Comparison of ENCODE assay signal across 9 cellular contexts in the genomic region with DNA sequence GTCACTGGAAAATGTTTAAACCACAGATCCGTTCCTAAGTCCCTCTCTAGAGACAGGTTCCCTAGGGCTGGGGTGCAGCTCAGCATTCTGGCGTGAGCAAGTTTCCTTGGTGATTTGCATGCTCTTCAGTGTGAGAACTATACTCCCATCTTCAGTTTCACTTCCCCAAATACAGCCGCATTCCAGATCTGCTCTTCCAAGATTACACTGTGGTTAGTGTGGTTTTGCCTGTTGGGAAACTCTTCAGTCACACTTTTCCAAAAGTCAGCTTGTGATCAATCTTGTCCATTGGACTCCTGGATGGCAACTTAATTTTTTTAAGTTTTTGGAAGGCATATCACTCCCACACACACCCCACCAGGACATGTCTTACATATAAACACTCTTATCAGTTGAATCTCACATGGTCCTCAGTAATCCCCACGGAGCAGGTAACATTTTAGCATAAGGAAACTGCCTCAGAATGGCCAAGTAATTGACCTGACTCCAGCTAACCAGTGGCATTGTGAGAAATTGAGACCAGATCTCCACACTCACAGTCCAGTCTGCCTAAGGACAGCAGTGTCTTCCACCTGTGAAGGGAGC. TPM values are rescaled to one million over a fixed set of nuclear protein-coding genes. Genes with fewer than 3 reads are reported as not detected.
DNase-seq lines count a peak whose midpoint lies in the region; ATAC-seq and TF ChIP-seq lines count a peak whose summit lies in the region.
"Had no signal": no experiment of that assay in that cellular context is flagged by ENCODE, and none has a peak within 500 bp of the region (broad histone marks: within the 10 kb centered on the region; RNA-seq: fewer than 3 reads in every experiment).

No MANE protein-coding gene starts in this region.

- no peak overlapping the region for H3K27ac ChIP-seq in mammary epithelial cell (ENCODE audit: insufficient read depth, low read depth, low read length)

- no peaks in the 10 kb centered on the region for H3K9me3 Mint-ChIP-seq in Calu3 (ENCODE audit: low read depth, unreplicated experiment)
- H3K9me3 Mint-ChIP-seq: neural crest cell had no signal

- H3K4me2 ChIP-seq in mammary epithelial cell (ENCODE audit: insufficient read depth, low read depth, low read length) = no peak overlapping the region

- BruUV-seq in mammary epithelial cell (replicated peaks; lab: Mats Ljungman, UMichigan) (no TSS peak), Calu3 (replicated peaks; lab: Mats Ljungman, UMichigan) (no TSS peak)

- H3K9me3 ChIP-seq in mammary epithelial cell (replicated peaks; ENCODE audit: insufficient read depth, low read length) = no peaks in the 10 kb centered on the region

- peaks cover 3% of the 10 kb centered on the region for H3K36me3 ChIP-seq in mammary epithelial cell (ENCODE audit: insufficient read depth, low read length)

- no peak overlapping the region for H3K27ac Mint-ChIP-seq in Calu3 (ENCODE audit: unreplicated experiment)

- no peaks in the 10 kb centered on the region for H3K27me3 Mint-ChIP-seq in Calu3 (ENCODE audit: unreplicated experiment)

- no peaks in the 10 kb centered on the region for H4K20me1 ChIP-seq in mammary epithelial cell (ENCODE audit: insufficient read depth, low read length)

- 40% methylated on average over 4 of the region's 4 CpGs for WGBS in mammary epithelial cell (ENCODE audit: low coverage, missing lambda C conversion rate)

- peak; percentile 63 for ATAC-seq in GM19035 (IDR thresholded peaks at IDR 0.05; ENCODE audit: unreplicated experiment)
- peak; percentile 83 for ATAC-seq in HG03432 (IDR thresholded peaks at IDR 0.05; ENCODE audit: unreplicated experiment)

- in situ Hi-C loops in mammary epithelial cell (cut with MboI; ENCODE audit: low sequenced_read_pairs in 2 of 2) = no loop called here

- TF ChIP-seq CTCF in mammary epithelial cell (conservative IDR thresholded peaks at IDR 0.05 in 1 of 2, IDR thresholded peaks at IDR 0.05 in 1 of 2; ENCODE audit: extremely low read depth in 1 of 2, insufficient read depth in 1 of 2, low read depth in 1 of 2, low read length in 2 of 2) = no peak
- no peak for TF ChIP-seq CTCF in Calu3 (IDR thresholded peaks at IDR 0.05; ENCODE audit: unreplicated experiment)

- CTCF ChIA-PET in mammary epithelial cell (lab: Charles Lee; ENCODE audit: low non-redundant PET) = no interaction called here
- CTCF ChIA-PET in Calu3 (lab: Charles Lee) = no interaction called here

- H3K4me3 ChIP-seq in mammary epithelial cell (replicated peaks in 1 of 3; ENCODE audit: insufficient read depth in 1 of 3, low read depth in 2 of 3, low read length in 3 of 3) = no peak overlapping the region

- H3K36me3 Mint-ChIP-seq in Calu3 (ENCODE audit: insufficient read depth, unreplicated experiment) = peaks cover 2% of the 10 kb centered on the region

- H3K4me1 ChIP-seq in mammary epithelial cell (ENCODE audit: insufficient read depth, low read length) = peaks cover 5% of the 10 kb centered on the region

- no peaks in the 10 kb centered on the region for H3K79me2 ChIP-seq in mammary epithelial cell (ENCODE audit: insufficient read depth, low read length)

- no peak overlapping the region for H2AFZ ChIP-seq in mammary epithelial cell (ENCODE audit: low read depth, low read length)

- peak; percentile 34 for DNase-seq in A172 (ENCODE audit: low spot score)
- DNase-seq in mammary epithelial cell = peak; percentile 47
- no peak for DNase-seq in Calu3
- no peak for DNase-seq in superior temporal gyrus (ENCODE audit: extremely low spot score)
- no peak for DNase-seq in NCI-H510A (lab: John Stamatoyannopoulos, UW)
- no peak for DNase-seq in DMS79 treated with DMSO at 0.1 percent for 48 hours (lab: John Stamatoyannopoulos, UW)

- no peaks in the 10 kb centered on the region for H3K4me1 Mint-ChIP-seq in Calu3 (ENCODE audit: low read depth, unreplicated experiment)
- H3K4me1 Mint-ChIP-seq: neural crest cell had no signal

- dilution Hi-C loops in mammary epithelial cell (cut with HindIII; ENCODE audit: low sequenced_read_pairs) = no loop called here

- intact Hi-C loops in mammary epithelial cell (cut with micrococcal nuclease) (no loop called here), Calu3 (cut with micrococcal nuclease; ENCODE audit: unreplicated experiment) (no loop called here)

- H3K4me3 Mint-ChIP-seq in Calu3 (ENCODE audit: low read depth, unreplicated experiment) = no peak overlapping the region
- H3K4me3 Mint-ChIP-seq: neural crest cell had no signal

- H3K27me3 ChIP-seq in mammary epithelial cell (ENCODE audit: insufficient read depth, low read length) = no peaks in the 10 kb centered on the region

- H3K9ac ChIP-seq in mammary epithelial cell (ENCODE audit: insufficient read depth, low read length) = no peak overlapping the region

RNA-seq across cellular contexts. Expression of a gene that starts 33.5 kb away (rescaled TPM):
- total RNA-seq in A172 (2014; rRNA removed; shearing (Covaris generic)) = 12.1 and 15.1 TPM in 2 replicates
- total RNA-seq in mammary epithelial cell = 10 to 100 TPM; 31.3 to 46.6 TPM
- 2.9 TPM for polyA plus RNA-seq in mammary epithelial cell
- polyA minus RNA-seq in mammary epithelial cell = 23.6 TPM
- 49.7 and 57.6 TPM in 2 replicates for total RNA-seq in Calu3 (2022)

Comparison
In these comparisons a context has a peak if more than half of its experiments do, and no peak if none do; other contexts are left out.
1. DNase-seq: peak in A172 (single experiment) and mammary epithelial cell (single experiment); none in Calu3 (single experiment), superior temporal gyrus (single experiment), NCI-H510A (single experiment) and DMS79 treated with DMSO at 0.1 percent for 48 hours (single experiment).